1 cellular context compared by ENCODE assay signal in the genomic region with DNA sequence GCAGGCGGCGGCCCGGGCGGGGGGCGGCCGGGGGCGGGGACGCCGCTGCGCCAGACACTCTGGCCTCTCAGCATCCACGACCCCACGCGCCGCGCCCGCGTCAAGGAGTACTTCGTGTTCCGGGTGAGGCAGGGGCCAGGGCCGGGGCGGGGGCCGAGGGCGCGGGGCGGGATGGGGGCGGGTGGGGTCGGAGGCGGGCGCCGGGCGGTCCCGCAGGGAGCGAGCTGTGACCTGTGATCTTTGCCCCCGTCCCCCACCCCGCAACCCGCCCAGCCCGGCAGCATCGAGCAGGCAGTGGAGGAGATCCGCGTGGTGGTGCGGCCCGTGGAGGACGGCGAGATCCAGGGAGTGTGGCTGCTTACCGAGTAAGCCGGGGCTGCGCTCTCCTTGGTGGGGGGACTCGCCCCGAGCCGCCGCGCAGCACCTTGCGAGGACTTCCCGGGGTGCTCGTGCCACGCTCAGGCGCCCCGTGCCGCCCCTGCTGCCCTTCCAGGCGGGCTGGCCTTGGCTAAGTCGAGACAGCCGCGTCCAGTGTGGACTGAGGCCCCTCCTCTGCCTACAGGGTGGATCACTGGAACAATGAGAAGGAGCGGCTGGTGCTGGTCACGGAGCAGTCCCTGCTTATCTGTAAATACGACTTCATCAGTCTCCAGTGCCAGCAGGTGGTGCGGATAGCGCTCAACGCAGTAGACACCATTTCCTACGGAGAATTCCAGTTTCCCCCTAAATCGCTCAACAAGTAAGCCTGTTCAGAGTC.
TF ChIP-seq lines count a peak whose summit lies in the region.

No MANE protein-coding gene starts in this region.

TF ChIP-seq in HepG2, 621 proteins besides CTCF, POLR2A, EP300 and RAD21 (continued from another document and continues in another):
- TF ChIP-seq KLF12 (CRISPR knock-in tag; IDR thresholded peaks at IDR 0.05; ENCODE audit: borderline replicate concordance) (no peak), NCOA1 (CRISPR knock-in tag; IDR thresholded peaks at IDR 0.05) (no peak), ZNF614 (CRISPR knock-in tag; IDR thresholded peaks at IDR 0.05; ENCODE audit: borderline replicate concordance) (no peak), ZNF879 (CRISPR knock-in tag; IDR thresholded peaks at IDR 0.05) (no peak), TFDP2 (CRISPR knock-in tag; IDR thresholded peaks at IDR 0.05) (no peak; the same call in 1 of the 2 replicates), SIN3B (IDR thresholded peaks at IDR 0.05; ENCODE audit: low read length) (no peak), HNRNPH1 (optimal IDR thresholded peaks at IDR 0.05; ENCODE audit: low read depth, low read length) (peak; percentile 24), ZMAT3 (CRISPR knock-in tag; conservative IDR thresholded peaks at IDR 0.05) (no peak), ZIK1 (CRISPR knock-in tag; IDR thresholded peaks at IDR 0.05; ENCODE audit: borderline replicate concordance, low read depth) (peak; percentile 49; the same call in 1 of the 2 replicates), CREB3 (CRISPR knock-in tag; IDR thresholded peaks at IDR 0.05) (no peak), RBM39 (IDR thresholded peaks at IDR 0.05; ENCODE audit: low read depth, low read length, poor library complexity, severe bottlenecking) (no peak), FOXK2 (IDR thresholded peaks at IDR 0.05) (no peak), STAT6 (CRISPR knock-in tag; IDR thresholded peaks at IDR 0.05; ENCODE audit: borderline replicate concordance) (no peak), ZNF878 (CRISPR knock-in tag; IDR thresholded peaks at IDR 0.05) (no peak), THAP11 (CRISPR knock-in tag; IDR thresholded peaks at IDR 0.05) (no peak), TCF7L2 (IDR thresholded peaks at IDR 0.05; ENCODE audit: low read depth, low read length) (no peak), SAFB2 (CRISPR knock-in tag; IDR thresholded peaks at IDR 0.05; ENCODE audit: borderline replicate concordance, low read depth) (0 out of 2 replicates have a peak, but pooled peaks have one; percentile 48), ZNF282 (IDR thresholded peaks at IDR 0.05; ENCODE audit: partially characterized antibody) (no peak), MAF1 (CRISPR knock-in tag; IDR thresholded peaks at IDR 0.05; ENCODE audit: borderline replicate concordance) (no peak), ZKSCAN8 (CRISPR knock-in tag; IDR thresholded peaks at IDR 0.05; ENCODE audit: borderline replicate concordance) (no peak), ONECUT2 (CRISPR knock-in tag; IDR thresholded peaks at IDR 0.05) (no peak), ARID2 (CRISPR knock-in tag; IDR thresholded peaks at IDR 0.05; ENCODE audit: borderline replicate concordance) (no peak), ZNF616 (CRISPR knock-in tag; IDR thresholded peaks at IDR 0.05; ENCODE audit: low read depth) (no peak), ZNF382 (CRISPR knock-in tag; IDR thresholded peaks at IDR 0.05; ENCODE audit: borderline replicate concordance) (no peak), KLF13 (CRISPR knock-in tag; IDR thresholded peaks at IDR 0.05) (no peak), FIP1L1 (IDR thresholded peaks at IDR 0.05; ENCODE audit: borderline replicate concordance, insufficient read depth, low read depth, low read length) (no peak), JUND (CRISPR knock-in tag; IDR thresholded peaks at IDR 0.05) (no peak), ZNF770 (CRISPR knock-in tag; IDR thresholded peaks at IDR 0.05) (no peak), POLR2AphosphoS2 (IDR thresholded peaks at IDR 0.05; ENCODE audit: low read depth, low read length) (no peak), FOXO4 (CRISPR knock-in tag; conservative IDR thresholded peaks at IDR 0.05) (no peak), IRX3 (CRISPR knock-in tag; IDR thresholded peaks at IDR 0.05; ENCODE audit: borderline replicate concordance, low read depth) (0 out of 2 replicates have a peak, but pooled peaks have one; percentile 42), ZNF160 (CRISPR knock-in tag; IDR thresholded peaks at IDR 0.05) (peak; percentile 67; the same call in 1 of the 2 replicates), ZSCAN25 (CRISPR knock-in tag; IDR thresholded peaks at IDR 0.05) (peak; percentile 68; the same call in 1 of the 2 replicates), ZNF552 (CRISPR knock-in tag; IDR thresholded peaks at IDR 0.05; ENCODE audit: borderline replicate concordance) (no peak), ZNF589 (CRISPR knock-in tag; conservative IDR thresholded peaks at IDR 0.05) (0 out of 2 replicates have a peak, but pooled peaks have one; percentile 43), GTF3A (CRISPR knock-in tag; conservative IDR thresholded peaks at IDR 0.05) (no peak), MEF2D (CRISPR knock-in tag; IDR thresholded peaks at IDR 0.05) (no peak), STAG1 (CRISPR knock-in tag; IDR thresholded peaks at IDR 0.05) (no peak), CCAR2 (optimal IDR thresholded peaks at IDR 0.05; ENCODE audit: low read depth, low read length) (no peak), PTBP1 (IDR thresholded peaks at IDR 0.05; ENCODE audit: low read depth, low read length, poor library complexity, severe bottlenecking) (no peak), MIER3 (CRISPR knock-in tag; IDR thresholded peaks at IDR 0.05; ENCODE audit: borderline replicate concordance) (no peak), FOXA3 (CRISPR knock-in tag; IDR thresholded peaks at IDR 0.05) (no peak), ZNF441 (CRISPR knock-in tag; IDR thresholded peaks at IDR 0.05; ENCODE audit: borderline replicate concordance) (0 out of 2 replicates have a peak, but pooled peaks have one; percentile 55), REPIN1 (CRISPR knock-in tag; IDR thresholded peaks at IDR 0.05; ENCODE audit: borderline replicate concordance, low read depth) (peak; percentile 67; the same call in 1 of the 2 replicates), ZNF468 (CRISPR knock-in tag; IDR thresholded peaks at IDR 0.05) (no peak), PAF1 (CRISPR knock-in tag; IDR thresholded peaks at IDR 0.05) (no peak), MZF1 (CRISPR knock-in tag; IDR thresholded peaks at IDR 0.05; ENCODE audit: borderline replicate concordance) (no peak), SKI (IDR thresholded peaks at IDR 0.05; ENCODE audit: partially characterized antibody) (peak; percentile 32), MTA3 (CRISPR knock-in tag; IDR thresholded peaks at IDR 0.05) (no peak), SNAPC5 (CRISPR knock-in tag; IDR thresholded peaks at IDR 0.05; ENCODE audit: borderline replicate concordance) (no peak), DNMT3B (CRISPR knock-in tag; conservative IDR thresholded peaks at IDR 0.05) (no peak), JUN (CRISPR knock-in tag; IDR thresholded peaks at IDR 0.05) (no peak), ZFP37 (CRISPR knock-in tag; IDR thresholded peaks at IDR 0.05; ENCODE audit: borderline replicate concordance) (no peak)
- TF ChIP-seq, protein P1, sequence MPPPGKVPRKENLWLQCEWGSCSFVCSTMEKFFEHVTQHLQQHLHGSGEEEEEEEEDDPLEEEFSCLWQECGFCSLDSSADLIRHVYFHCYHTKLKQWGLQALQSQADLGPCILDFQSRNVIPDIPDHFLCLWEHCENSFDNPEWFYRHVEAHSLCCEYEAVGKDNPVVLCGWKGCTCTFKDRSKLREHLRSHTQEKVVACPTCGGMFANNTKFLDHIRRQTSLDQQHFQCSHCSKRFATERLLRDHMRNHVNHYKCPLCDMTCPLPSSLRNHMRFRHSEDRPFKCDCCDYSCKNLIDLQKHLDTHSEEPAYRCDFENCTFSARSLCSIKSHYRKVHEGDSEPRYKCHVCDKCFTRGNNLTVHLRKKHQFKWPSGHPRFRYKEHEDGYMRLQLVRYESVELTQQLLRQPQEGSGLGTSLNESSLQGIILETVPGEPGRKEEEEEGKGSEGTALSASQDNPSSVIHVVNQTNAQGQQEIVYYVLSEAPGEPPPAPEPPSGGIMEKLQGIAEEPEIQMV (CRISPR knock-in tag; IDR thresholded peaks at IDR 0.05; ENCODE audit: low read depth) = peak; percentile 67; the same call in 1 of the 2 replicates
- TF ChIP-seq, protein P2, sequence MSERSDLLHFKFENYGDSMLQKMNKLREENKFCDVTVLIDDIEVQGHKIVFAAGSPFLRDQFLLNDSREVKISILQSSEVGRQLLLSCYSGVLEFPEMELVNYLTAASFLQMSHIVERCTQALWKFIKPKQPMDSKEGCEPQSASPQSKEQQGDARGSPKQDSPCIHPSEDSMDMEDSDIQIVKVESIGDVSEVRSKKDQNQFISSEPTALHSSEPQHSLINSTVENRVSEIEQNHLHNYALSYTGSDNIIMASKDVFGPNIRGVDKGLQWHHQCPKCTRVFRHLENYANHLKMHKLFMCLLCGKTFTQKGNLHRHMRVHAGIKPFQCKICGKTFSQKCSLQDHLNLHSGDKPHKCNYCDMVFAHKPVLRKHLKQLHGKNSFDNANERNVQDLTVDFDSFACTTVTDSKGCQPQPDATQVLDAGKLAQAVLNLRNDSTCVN (CRISPR knock-in tag; IDR thresholded peaks at IDR 0.05; ENCODE audit: borderline replicate concordance) = no peak
- TF ChIP-seq, protein P3, sequence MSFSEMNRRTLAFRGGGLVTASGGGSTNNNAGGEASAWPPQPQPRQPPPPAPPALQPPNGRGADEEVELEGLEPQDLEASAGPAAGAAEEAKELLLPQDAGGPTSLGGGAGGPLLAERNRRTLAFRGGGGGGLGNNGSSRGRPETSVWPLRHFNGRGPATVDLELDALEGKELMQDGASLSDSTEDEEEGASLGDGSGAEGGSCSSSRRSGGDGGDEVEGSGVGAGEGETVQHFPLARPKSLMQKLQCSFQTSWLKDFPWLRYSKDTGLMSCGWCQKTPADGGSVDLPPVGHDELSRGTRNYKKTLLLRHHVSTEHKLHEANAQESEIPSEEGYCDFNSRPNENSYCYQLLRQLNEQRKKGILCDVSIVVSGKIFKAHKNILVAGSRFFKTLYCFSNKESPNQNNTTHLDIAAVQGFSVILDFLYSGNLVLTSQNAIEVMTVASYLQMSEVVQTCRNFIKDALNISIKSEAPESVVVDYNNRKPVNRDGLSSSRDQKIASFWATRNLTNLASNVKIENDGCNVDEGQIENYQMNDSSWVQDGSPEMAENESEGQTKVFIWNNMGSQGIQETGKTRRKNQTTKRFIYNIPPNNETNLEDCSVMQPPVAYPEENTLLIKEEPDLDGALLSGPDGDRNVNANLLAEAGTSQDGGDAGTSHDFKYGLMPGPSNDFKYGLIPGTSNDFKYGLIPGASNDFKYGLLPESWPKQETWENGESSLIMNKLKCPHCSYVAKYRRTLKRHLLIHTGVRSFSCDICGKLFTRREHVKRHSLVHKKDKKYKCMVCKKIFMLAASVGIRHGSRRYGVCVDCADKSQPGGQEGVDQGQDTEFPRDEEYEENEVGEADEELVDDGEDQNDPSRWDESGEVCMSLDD (CRISPR knock-in tag; IDR thresholded peaks at IDR 0.05; ENCODE audit: borderline replicate concordance) = no peak
